Comparison of ENCODE assay signal across 2 cellular contexts in the genomic region with DNA sequence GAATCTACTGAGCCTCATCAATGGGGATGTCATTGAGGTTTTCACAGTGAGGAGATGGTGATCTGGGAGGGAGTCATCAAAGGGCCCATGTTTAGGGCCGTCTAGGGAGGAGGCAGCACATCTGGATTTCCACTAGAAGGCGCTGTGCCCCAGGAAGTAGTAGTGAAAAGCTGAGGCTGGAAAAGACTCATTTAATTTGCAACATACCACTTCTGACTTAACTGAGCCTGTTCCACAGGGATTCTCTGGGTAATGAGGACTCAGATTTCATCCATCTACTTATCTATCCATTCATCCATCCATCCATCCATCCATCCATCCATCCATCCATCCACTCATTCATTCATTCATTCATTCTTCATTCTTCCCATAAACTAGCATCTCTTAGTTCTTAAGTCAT.
A peak's percentile ranks its signal among the peaks of the same experiment; 100 is the strongest.
TF ChIP-seq lines count a peak whose summit lies in the region.

No MANE protein-coding gene starts in this region.

TF ChIP-seq in HCT116, 20 proteins besides CTCF, POLR2A, EP300 and RAD21:
- peak; percentile 58 for TF ChIP-seq TCF7L2 (IDR thresholded peaks at IDR 0.05; ENCODE audit: borderline replicate concordance, extremely low read depth, insufficient read depth, insufficient read length)
- no peak for TF ChIP-seq EZH2 (IDR thresholded peaks at IDR 0.05)

TF ChIP-seq in endothelial cell of umbilical vein, 7 proteins besides CTCF, POLR2A, EP300 and RAD21:
- TF ChIP-seq EZH2 (IDR thresholded peaks at IDR 0.05; ENCODE audit: borderline replicate concordance, low read depth, low read length, severe bottlenecking) (no peak), FOS (IDR thresholded peaks at IDR 0.05; ENCODE audit: borderline replicate concordance, insufficient read depth, low read length) (no peak), MYC (IDR thresholded peaks at IDR 0.05; ENCODE audit: low read depth, low read length) (no peak), POLR2AphosphoS5 (IDR thresholded peaks at IDR 0.05; ENCODE audit: insufficient read depth, low read depth, low read length) (no peak), JUN (IDR thresholded peaks at IDR 0.05; ENCODE audit: borderline replicate concordance, insufficient read depth, insufficient read length, low read depth) (no peak), GATA2 (IDR thresholded peaks at IDR 0.05; ENCODE audit: insufficient read depth, insufficient read length, low read depth, low read length) (no peak)
- TF ChIP-seq, protein P1, sequence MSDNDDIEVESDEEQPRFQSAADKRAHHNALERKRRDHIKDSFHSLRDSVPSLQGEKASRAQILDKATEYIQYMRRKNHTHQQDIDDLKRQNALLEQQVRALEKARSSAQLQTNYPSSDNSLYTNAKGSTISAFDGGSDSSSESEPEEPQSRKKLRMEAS (IDR thresholded peaks at IDR 0.05; ENCODE audit: insufficient read depth, insufficient read length), result no peak
